ENCODE assay signal across 9 cellular contexts in genomic region chr19:5038631-5039271, GRCh38.
A peak's percentile ranks its signal among the peaks of the same experiment; 100 is the strongest.
DNase-seq lines count a peak whose midpoint lies in the region; ATAC-seq and TF ChIP-seq lines count a peak whose summit lies in the region.
"Had no signal": no experiment of that assay in that cellular context is flagged by ENCODE, and none has a peak within 500 bp of the region (broad histone marks: within the 10 kb centered on the region; RNA-seq: fewer than 3 reads in every experiment).

No MANE protein-coding gene starts in this region.

- H3K4me3 Mint-ChIP-seq in activated CD4-positive, alpha-beta T cell treated with anti-CD3 and anti-CD28 coated beads for 36 hours = no peak overlapping the region
- H3K4me3 Mint-ChIP-seq in osteocyte (ENCODE audit: unreplicated experiment) = no peak overlapping the region
- no peak overlapping the region for H3K4me3 Mint-ChIP-seq in T-helper 17 cell
- H3K4me3 Mint-ChIP-seq: activated naive CD4-positive, alpha-beta T cell treated with anti-CD3 and anti-CD28 coated beads, Interleukin-2, amount 50 U/mL, for 24 hours had no signal

- CTCF ChIA-PET in activated CD4-positive, alpha-beta T cell treated with anti-CD3 and anti-CD28 coated beads for 36 hours (lab: Charles Lee) = interaction anchor here (0.6 to 1.4 kb wide), 5 partner anchors 10 to 190 kb away, joined by 3 to 6 read pairs (median 4); no protein-coding TSS in a partner anchor

- peak; percentile 62 for TF ChIP-seq CTCF in osteocyte (IDR thresholded peaks at IDR 0.05)

- POLR2A ChIA-PET in activated CD4-positive, alpha-beta T cell treated with anti-CD3 and anti-CD28 coated beads for 36 hours (lab: Charles Lee) = no interaction called here

- H3K36me3 Mint-ChIP-seq in activated CD4-positive, alpha-beta T cell treated with anti-CD3 and anti-CD28 coated beads for 36 hours (ENCODE audit: low read depth) = peaks cover under 1% of the 10 kb centered on the region
- H3K36me3 Mint-ChIP-seq in osteocyte (ENCODE audit: unreplicated experiment) = peaks cover 13% of the 10 kb centered on the region
- peaks cover 3% of the 10 kb centered on the region for H3K36me3 Mint-ChIP-seq in T-helper 17 cell (ENCODE audit: low read depth)
- H3K36me3 Mint-ChIP-seq: activated naive CD4-positive, alpha-beta T cell treated with anti-CD3 and anti-CD28 coated beads, Interleukin-2, amount 50 U/mL, for 24 hours had no signal

- H3K9me3 ChIP-seq in T-helper 17 cell (ENCODE audit: control insufficient read depth, low read length, poor library complexity, severe bottlenecking) = no peaks in the 10 kb centered on the region

- no peak overlapping the region for H3K27ac Mint-ChIP-seq in activated CD4-positive, alpha-beta T cell treated with anti-CD3 and anti-CD28 coated beads for 36 hours
- peak overlapping the region; percentile 94 for H3K27ac Mint-ChIP-seq in osteocyte (ENCODE audit: unreplicated experiment)
- H3K27ac Mint-ChIP-seq in T-helper 17 cell = no peak overlapping the region
- H3K27ac Mint-ChIP-seq: activated naive CD4-positive, alpha-beta T cell treated with anti-CD3 and anti-CD28 coated beads, Interleukin-2, amount 50 U/mL, for 24 hours had no signal

- H3K4me1 Mint-ChIP-seq in activated CD4-positive, alpha-beta T cell treated with anti-CD3 and anti-CD28 coated beads for 36 hours = no peaks in the 10 kb centered on the region
- peaks cover 70% of the 10 kb centered on the region for H3K4me1 Mint-ChIP-seq in osteocyte (ENCODE audit: unreplicated experiment)
- peaks cover 4% of the 10 kb centered on the region for H3K4me1 Mint-ChIP-seq in T-helper 17 cell
- H3K4me1 Mint-ChIP-seq: activated naive CD4-positive, alpha-beta T cell treated with anti-CD3 and anti-CD28 coated beads, Interleukin-2, amount 50 U/mL, for 24 hours had no signal

- intact Hi-C loops in activated CD4-positive, alpha-beta T cell treated with anti-CD3 and anti-CD28 coated beads for 36 hours (cut with DNase I, micrococcal nuclease) = no loop called here

- ATAC-seq in activated CD4-positive, alpha-beta T cell treated with anti-CD3 and anti-CD28 coated beads for 36 hours = peak; percentile 53
- ATAC-seq in T-helper 17 cell = no peak

- no peaks in the 10 kb centered on the region for H3K9me3 Mint-ChIP-seq in activated CD4-positive, alpha-beta T cell treated with anti-CD3 and anti-CD28 coated beads for 36 hours (ENCODE audit: low read depth)
- H3K9me3 Mint-ChIP-seq in osteocyte (ENCODE audit: unreplicated experiment) = no peaks in the 10 kb centered on the region
- H3K9me3 Mint-ChIP-seq: activated naive CD4-positive, alpha-beta T cell treated with anti-CD3 and anti-CD28 coated beads, Interleukin-2, amount 50 U/mL, for 24 hours had no signal

- DNase-seq in activated CD4-positive, alpha-beta T cell treated with anti-CD3 and anti-CD28 coated beads for 36 hours = peak; percentile 34
- no peak for DNase-seq in activated CD4-positive, alpha-beta T cell treated with anti-CD3 and anti-CD28 coated beads for 1 hour
- DNase-seq in NAMALWA (ENCODE audit: low spot score) = peak; percentile 63
- peak; percentile 57 for DNase-seq in dermis blood vessel endothelial cell
- DNase-seq in osteocyte (ENCODE audit: extremely low spot score, unreplicated experiment) = no peak
- DNase-seq in T-helper 17 cell = no peak
- no peak for DNase-seq in HK-2 (ENCODE audit: unreplicated experiment)
- DNase-seq in NK-92 treated with Interleukin-12 subunit alpha and Interleukin-12 subunit beta, amount 100 ng/mL, for 24 hours (lab: John Stamatoyannopoulos, UW) = no peak

- H3K27me3 Mint-ChIP-seq in activated CD4-positive, alpha-beta T cell treated with anti-CD3 and anti-CD28 coated beads for 36 hours = no peaks in the 10 kb centered on the region
- H3K27me3 Mint-ChIP-seq in osteocyte (ENCODE audit: unreplicated experiment) (no peaks in the 10 kb centered on the region), T-helper 17 cell (no peaks in the 10 kb centered on the region)
- H3K27me3 Mint-ChIP-seq: activated naive CD4-positive, alpha-beta T cell treated with anti-CD3 and anti-CD28 coated beads, Interleukin-2, amount 50 U/mL, for 24 hours had no signal

Comparison
In these comparisons a context has a peak if more than half of its experiments do, and no peak if none do; other contexts are left out.
1. DNase-seq: peak in activated CD4-positive, alpha-beta T cell treated with anti-CD3 and anti-CD28 coated beads for 36 hours (single experiment), NAMALWA (single experiment) and dermis blood vessel endothelial cell (single experiment); none in activated CD4-positive, alpha-beta T cell treated with anti-CD3 and anti-CD28 coated beads for 1 hour (single experiment), osteocyte (single experiment), T-helper 17 cell (0 of 3), HK-2 (single experiment) and NK-92 treated with Interleukin-12 subunit alpha and Interleukin-12 subunit beta, amount 100 ng/mL, for 24 hours (single experiment).